8 cellular contexts compared by ENCODE assay signal in genomic region chr6:87590417-87590880, GRCh38. TPM values are rescaled to one million over a fixed set of nuclear protein-coding genes. Genes with fewer than 3 reads are reported as not detected.
DNase-seq lines count a peak whose midpoint lies in the region; ATAC-seq, FAIRE-seq and TF ChIP-seq lines count a peak whose summit lies in the region.

No MANE protein-coding gene starts in this region.

- peaks cover 33 to 73% (median 64%) of the 10 kb centered on the region in 3 donors for H3K4me1 Mint-ChIP-seq in naive B cell

- peak overlapping the region; percentile 95 to 100 (median 96) for H3K4me3 Mint-ChIP-seq in naive B cell

- H3K27ac Mint-ChIP-seq in naive B cell, result peak overlapping the region; percentile 92 to 99 (median 96)

- CTCF ChIA-PET in AG04450 (lab: Charles Lee), result interaction anchor here (1.1 kb wide), 2 partner anchors 197 to 241 kb away, joined by 3 read pairs; no protein-coding TSS in a partner anchor

- POLR2A ChIA-PET in AG04450 (lab: Yijun Ruan, JAX), result interaction anchor here (1.0 kb wide), 1 partner anchor 26 kb away, joined by 3 read pairs; no protein-coding TSS in a partner anchor

- H3K27me3 Mint-ChIP-seq in naive B cell, result no peaks in the 10 kb centered on the region

- DNase-seq in AG04450 (ENCODE audit: low read depth, low spot score) (no peak), naive B cell (no peak), HTR-8/SVneo (ENCODE audit: insufficient read length, low spot score) (no peak), COLO829 (ENCODE audit: low spot score) (no peak), SIG-M5 treated with dmso at 0.1 percent for 504 hours (lab: John Stamatoyannopoulos, UW; ENCODE audit: unreplicated experiment) (no peak)
- DNase-seq in Jurkat, Clone E6-1 (ENCODE audit: low read depth, low spot score), result no peak

- no peak for ATAC-seq in naive B cell (ENCODE audit: low read depth in 2 of 2)
- ATAC-seq in GM19455 (IDR thresholded peaks at IDR 0.05; ENCODE audit: unreplicated experiment), result no peak

- no peak for FAIRE-seq in HTR-8/SVneo (lab: Jason Lieb, UNC)

- H3K9me3 Mint-ChIP-seq in naive B cell, result no peaks in the 10 kb centered on the region

- TF ChIP-seq CTCF in AG04450 (IDR thresholded peaks at IDR 0.05; ENCODE audit: low read depth, low read length), result no peak

- H3K36me3 Mint-ChIP-seq in naive B cell, result no peaks in the 10 kb centered on the region

- no peaks in the 10 kb centered on the region for H3K27me3 ChIP-seq in AG04450 (ENCODE audit: control insufficient read depth, insufficient read depth, low read length)

- peak overlapping the region; percentile 97 for H3K4me3 ChIP-seq in AG04450 (ENCODE audit: low read depth, low read length)
- H3K4me3 ChIP-seq in Jurkat, Clone E6-1 (ENCODE audit: low read length), result peak overlapping the region; percentile 96

- no peaks in the 10 kb centered on the region for H3K9me3 ChIP-seq in AG04450 (ENCODE audit: control insufficient read depth, insufficient read depth, low read length)

- H3K27ac ChIP-seq in AG04450 (ENCODE audit: low read depth, low read length), result peak overlapping the region; percentile 66
- H3K27ac ChIP-seq in cingulate gyrus (ENCODE audit: low read depth, low read length), result peak overlapping the region; percentile 42

RNA-seq across cellular contexts. Expression of gene ORC3, which starts 0.5 kb away (rescaled TPM):
- polyA plus RNA-seq in AG04450 (2011; rRNA removed) (27.3 and 39.5 TPM in 2 replicates), naive B cell (ENCODE audit: low read depth in 6 of 6) (10 to 100 TPM; 34.4 to 68.4 (median 38.8) TPM)
- 11.9 and 23.4 TPM in 2 replicates for polyA minus RNA-seq in AG04450 (2011; rRNA and poly(A)+ RNA removed)
- 42.7 TPM for polyA plus RNA-seq in Jurkat, Clone E6-1 (2012; ENCODE audit: insufficient read depth, insufficient read length)

RNA-seq across cellular contexts. Expression of gene RARS2, which starts 0.7 kb away (rescaled TPM):
- polyA plus RNA-seq in AG04450 (2011; rRNA removed) (22.4 and 28.1 TPM in 2 replicates), naive B cell (ENCODE audit: low read depth in 6 of 6) (10 to 100 TPM; 11.7 to 32.8 (median 25.3) TPM)
- 10.8 and 20.7 TPM in 2 replicates for polyA minus RNA-seq in AG04450 (2011; rRNA and poly(A)+ RNA removed)
- polyA plus RNA-seq in Jurkat, Clone E6-1 (2012; ENCODE audit: insufficient read depth, insufficient read length), result 30.8 TPM
